In genomic region chr11:66259225-66259624, GRCh38 we compare ENCODE assay signal across 11 cellular contexts. TPM values are rescaled to one million over a fixed set of nuclear protein-coding genes. Genes with fewer than 3 reads are reported as not detected.
A peak's percentile ranks its signal among the peaks of the same experiment; 100 is the strongest.
DNase-seq lines count a peak whose midpoint lies in the region; ATAC-seq lines count a peak whose summit lies in the region.
"Had no signal": no experiment of that assay in that cellular context is flagged by ENCODE, and none has a peak within 500 bp of the region (broad histone marks: within the 10 kb centered on the region; RNA-seq: fewer than 3 reads in every experiment).

No MANE protein-coding gene starts in this region.

- 95% methylated on average over 2 of the region's 2 CpGs for WGBS in HUES64

- no peak overlapping the region for H3K4me3 ChIP-seq in CD4-positive, alpha-beta memory T cell (ENCODE audit: low read length in 2 of 2)
- peak overlapping the region; percentile 86; the same call in 1 of the 2 replicates for H3K4me3 ChIP-seq in HUES64 (ENCODE audit: low read length)

- ATAC-seq in naive B cell (ENCODE audit: low read depth in 2 of 2): no peak
- ATAC-seq in HG02870 (IDR thresholded peaks at IDR 0.05; ENCODE audit: unreplicated experiment): no peak

- H3K36me3 Mint-ChIP-seq in CD4-positive, alpha-beta memory T cell: peaks cover 11 to 39% of the 10 kb centered on the region in 2 donors
- H3K36me3 Mint-ChIP-seq in activated naive CD8-positive, alpha-beta T cell: peaks cover 2% of the 10 kb centered on the region
- no peaks in the 10 kb centered on the region for H3K36me3 Mint-ChIP-seq in naive B cell

- H3K9me3 Mint-ChIP-seq in CD4-positive, alpha-beta memory T cell: peaks cover 0 to 9% (median 0%) of the 10 kb centered on the region in 8 donors
- no peaks in the 10 kb centered on the region for H3K9me3 Mint-ChIP-seq in activated naive CD8-positive, alpha-beta T cell (ENCODE audit: low read depth)
- no peaks in the 10 kb centered on the region for H3K9me3 Mint-ChIP-seq in naive B cell

- peak overlapping the region in 6 of 8 donors; percentile 15 to 80 (median 31) for H3K4me3 Mint-ChIP-seq in CD4-positive, alpha-beta memory T cell
- H3K4me3 Mint-ChIP-seq in activated naive CD8-positive, alpha-beta T cell: peak overlapping the region; percentile 92
- peak overlapping the region in 5 of 8 donors; percentile 5 to 94 (median 60) for H3K4me3 Mint-ChIP-seq in naive B cell

- H3K9me3 ChIP-seq in CD4-positive, alpha-beta memory T cell (ENCODE audit: control insufficient read depth in 1 of 2, low read length in 2 of 2): no peaks in the 10 kb centered on the region
- no peaks in the 10 kb centered on the region for H3K9me3 ChIP-seq in HUES64 (ENCODE audit: insufficient read depth, low read depth, low read length)

- H3K36me3 ChIP-seq in CD4-positive, alpha-beta memory T cell (ENCODE audit: insufficient read depth, low read length): peaks cover 21% of the 10 kb centered on the region
- H3K36me3 ChIP-seq in HUES64 (ENCODE audit: insufficient read depth, low read length): peaks cover 46% of the 10 kb centered on the region

- POLR2A ChIA-PET in CD4-positive, alpha-beta memory T cell (lab: Charles Lee; ENCODE audit: partially characterized antibody): interaction anchor here (0.6 to 1.9 kb wide), 2 partner anchors 41 to 143 kb away, joined by 3 to 6 read pairs; no protein-coding TSS in a partner anchor

- intact Hi-C loops in CD4-positive, alpha-beta memory T cell (cut with micrococcal nuclease): no loop called here

- peaks cover 17 to 36% (median 25%) of the 10 kb centered on the region in 4 donors for H3K4me1 Mint-ChIP-seq in CD4-positive, alpha-beta memory T cell
- peaks cover 27% of the 10 kb centered on the region for H3K4me1 Mint-ChIP-seq in activated naive CD8-positive, alpha-beta T cell (ENCODE audit: low read depth)
- peaks cover 17 to 26% (median 25%) of the 10 kb centered on the region in 3 donors for H3K4me1 Mint-ChIP-seq in naive B cell

- no peaks in the 10 kb centered on the region for H3K27me3 ChIP-seq in CD4-positive, alpha-beta memory T cell (ENCODE audit: insufficient read depth, low read length)
- no peaks in the 10 kb centered on the region for H3K27me3 ChIP-seq in HUES64 (ENCODE audit: insufficient read depth, low read length)

- peak overlapping the region in 6 of 7 donors; percentile 33 to 99 (median 85) for H3K27ac Mint-ChIP-seq in CD4-positive, alpha-beta memory T cell
- peak overlapping the region; percentile 66 for H3K27ac Mint-ChIP-seq in activated naive CD8-positive, alpha-beta T cell
- H3K27ac Mint-ChIP-seq in naive B cell: peak overlapping the region in 3 of 6 donors; percentile 62 to 94 (median 87)

- no peak overlapping the region; the same call in 1 of the 2 replicates for H3K9ac ChIP-seq in HUES64 (ENCODE audit: low read depth, low read length)
- H3K9ac ChIP-seq: parathyroid adenoma had no signal

- peak overlapping the region; percentile 88 for H3K27ac ChIP-seq in CD4-positive, alpha-beta memory T cell (ENCODE audit: low read depth, low read length)
- H3K27ac ChIP-seq in HUES64 (ENCODE audit: low read depth, low read length): no peak overlapping the region
- H3K27ac ChIP-seq: parathyroid adenoma had no signal

- CTCF ChIA-PET in CD4-positive, alpha-beta memory T cell (lab: Charles Lee; ENCODE audit: partially characterized antibody): interaction anchor here (0.8 to 2.2 kb wide), 5 partner anchors 7 to 54 kb away, joined by 3 to 8 read pairs (median 4); partner anchors contain the start of gene YIF1A

- peaks cover 24% of the 10 kb centered on the region for H3K4me1 ChIP-seq in CD4-positive, alpha-beta memory T cell (ENCODE audit: insufficient read depth, low read length)
- peaks cover 5% of the 10 kb centered on the region; the same call in 1 of the 2 replicates for H3K4me1 ChIP-seq in HUES64 (ENCODE audit: insufficient read depth, low read length)
- H3K4me1 ChIP-seq: parathyroid adenoma had no signal

- no peaks in the 10 kb centered on the region for H3K27me3 Mint-ChIP-seq in CD4-positive, alpha-beta memory T cell
- no peaks in the 10 kb centered on the region for H3K27me3 Mint-ChIP-seq in activated naive CD8-positive, alpha-beta T cell
- H3K27me3 Mint-ChIP-seq in naive B cell: no peaks in the 10 kb centered on the region

- no peak for DNase-seq in CD4-positive, alpha-beta memory T cell
- no peak for DNase-seq in naive B cell
- DNase-seq in CD1c-positive myeloid dendritic cell (ENCODE audit: extremely low spot score): no peak
- DNase-seq in stimulated activated CD4-positive, alpha-beta T cell treated with anti-CD3 and anti-CD28 coated beads, Interleukin-4, amount 100 ng/mL, for 24 hours: no peak
- no peak for DNase-seq in stimulated activated CD8-positive, alpha-beta memory T cell treated with anti-CD3 and anti-CD28 coated beads, Interleukin-4, amount 100 ng/mL, for 48 hours
- DNase-seq: NCI-H1105 treated with DMSO at 0.1 percent for 48 hours; stimulated activated naive CD4-positive, alpha-beta T cell had no signal

RNA-seq across cellular contexts. Expression of gene KLC2, which starts 1.7 kb away (rescaled TPM):
- 10 to 100 TPM; 33.6 to 34.0 TPM for total RNA-seq in CD4-positive, alpha-beta memory T cell
- 1 to 10 TPM; 1.7 to 7.3 TPM for polyA plus RNA-seq in CD4-positive, alpha-beta memory T cell
- polyA plus RNA-seq in HUES64 (2013, experiment 1 of 2): 25.8 TPM
- 28.7 TPM for polyA plus RNA-seq in HUES64 (2013, experiment 2 of 2)
- 1 to 10 TPM in 5 of 6 donors, under 1 TPM in 1; 0.17 to 9.3 (median 5.6) TPM for polyA plus RNA-seq in naive B cell (ENCODE audit: low read depth in 6 of 6)

RNA-seq across cellular contexts. Expression of gene RAB1B, which starts 9.2 kb away (rescaled TPM):
- total RNA-seq in CD4-positive, alpha-beta memory T cell: 10 to 100 TPM; 76.4 to 79.4 TPM
- 10 to 100 TPM in 1 of 2 donors, 1 to 10 TPM in 1; 9.7 to 15.2 TPM for polyA plus RNA-seq in CD4-positive, alpha-beta memory T cell
- 99.4 TPM for polyA plus RNA-seq in HUES64 (2013, experiment 1 of 2)
- 105 TPM for polyA plus RNA-seq in HUES64 (2013, experiment 2 of 2)
- 10 to 100 TPM; 10.3 to 13.3 (median 12.2) TPM for polyA plus RNA-seq in naive B cell (ENCODE audit: low read depth in 6 of 6)

RNA-seq across cellular contexts. Expression of gene CNIH2, which starts 18.8 kb away (rescaled TPM):
- 1 to 10 TPM; 1.4 to 1.8 TPM for total RNA-seq in CD4-positive, alpha-beta memory T cell
- polyA plus RNA-seq in CD4-positive, alpha-beta memory T cell: not detected
- polyA plus RNA-seq in HUES64 (2013, experiment 1 of 2): 23.5 TPM
- polyA plus RNA-seq in HUES64 (2013, experiment 2 of 2): 29.1 TPM
- not detected for polyA plus RNA-seq in naive B cell (ENCODE audit: low read depth in 6 of 6)

RNA-seq across cellular contexts. Expression of gene YIF1A, which starts 29.7 kb away (rescaled TPM):
- total RNA-seq in CD4-positive, alpha-beta memory T cell: 10 to 100 TPM; 40.4 to 45.1 TPM
- polyA plus RNA-seq in CD4-positive, alpha-beta memory T cell: 10 to 100 TPM; 53.4 to 77.5 TPM
- 49.8 TPM for polyA plus RNA-seq in HUES64 (2013, experiment 1 of 2)
- polyA plus RNA-seq in HUES64 (2013, experiment 2 of 2): 44.6 TPM
- 10 to 100 TPM; 57.1 to 82.1 (median 66.0) TPM for polyA plus RNA-seq in naive B cell (ENCODE audit: low read depth in 6 of 6)

RNA-seq across cellular contexts. Expression of gene TMEM151A, which starts 32.5 kb away (rescaled TPM):
- total RNA-seq in CD4-positive, alpha-beta memory T cell: not detected
- polyA plus RNA-seq in CD4-positive, alpha-beta memory T cell: not detected
- 0.80 TPM for polyA plus RNA-seq in HUES64 (2013, experiment 1 of 2)
- 0.51 TPM for polyA plus RNA-seq in HUES64 (2013, experiment 2 of 2)
- not detected for polyA plus RNA-seq in naive B cell (ENCODE audit: low read depth in 6 of 6)

Comparison
In these comparisons a context has a peak if more than half of its experiments do, and no peak if none do; other contexts are left out.
1. H3K4me3 Mint-ChIP-seq: peak in every context shown above with its lines; median percentile 92 in activated naive CD8-positive, alpha-beta T cell; 60 in naive B cell; 31 in CD4-positive, alpha-beta memory T cell.